In genomic region chr10:26095781-26096180, GRCh38 we compare ENCODE assay signal across 25 cellular contexts.
"Had no signal": no experiment of that assay in that cellular context is flagged by ENCODE, and none has a peak within 500 bp of the region (broad histone marks: within the 10 kb centered on the region; RNA-seq: fewer than 3 reads in every experiment).

No MANE protein-coding gene starts in this region.

- ATAC-seq: naive thymus-derived CD4-positive, alpha-beta T cell; psoas muscle; right cardiac atrium; right lobe of liver; stimulated activated effector memory CD8-positive, alpha-beta T cell treated with anti-CD3 and anti-CD28 coated beads, Interleukin-12 subunit alpha, Interleukin-12 subunit beta, amount 100 ng/mL, for 72 hours; stimulated activated naive B cell treated with anti-CD40 and anti-IgM and Interleukin-4, amounts not matched to agents 10 μg/mL and 1 μg/mL and 100 μg/mL, for 72 hours had no signal

- H3K27me3 ChIP-seq: neural progenitor cell, ovary, right lobe of liver, sigmoid colon, stomach, thyroid gland, tibial nerve, vagina had no signal

- H3K4me1 ChIP-seq: neural progenitor cell, parathyroid adenoma, psoas muscle, right lobe of liver, sigmoid colon, stomach, thyroid gland, tibial nerve, vagina had no signal

- H3K27ac ChIP-seq: neural progenitor cell, ovary, parathyroid adenoma, psoas muscle, right lobe of liver, sigmoid colon, stomach, thoracic aorta, thyroid gland, tibial nerve, vagina had no signal

- H3K36me3 ChIP-seq: neural progenitor cell, ovary, right lobe of liver, sigmoid colon, stomach, thoracic aorta, thyroid gland, tibial nerve, vagina had no signal

- H3K4me3 ChIP-seq: neural progenitor cell, ovary, psoas muscle, right lobe of liver, sigmoid colon, stomach, thoracic aorta, thyroid gland, tibial nerve, vagina had no signal

- DNase-seq: naive thymus-derived CD4-positive, alpha-beta T cell; natural killer cell; occipital lobe; ovary; posterior cingulate gyrus; psoas muscle; retina; right cardiac atrium; right lobe of liver; sigmoid colon; small intestine; stimulated activated CD4-positive, alpha-beta T cell treated with anti-CD3 and anti-CD28 coated beads, Interleukin-15, amount 100 ng/mL, for 24 hours; stimulated activated CD4-positive, alpha-beta T cell treated with anti-CD3 and anti-CD28 coated beads, Interleukin-2, amount 100 ng/mL, for 24 hours; stimulated activated CD4-positive, alpha-beta T cell treated with anti-CD3 and anti-CD28 coated beads, Interleukin-2, amount 100 ng/mL, for 48 hours; stimulated activated CD4-positive, alpha-beta T cell treated with anti-CD3 and anti-CD28 coated beads, Interleukin-4, amount 100 ng/mL, for 24 hours; stimulated activated naive B cell treated with anti-CD40 and anti-IgM and Interleukin-4, amounts not matched to agents 10 μg/mL and 1 μg/mL and 100 μg/mL, for 72 hours; stimulated activated naive CD4-positive, alpha-beta T cell treated with Interleukin-2 at 50 U/mL for 16 hours; stomach; thyroid gland had no signal

- H3K9me3 ChIP-seq: ovary, right lobe of liver, sigmoid colon, stomach, thoracic aorta, thyroid gland, tibial nerve, vagina had no signal
